ENCODE assay signal across 9 cellular contexts in the genomic region with DNA sequence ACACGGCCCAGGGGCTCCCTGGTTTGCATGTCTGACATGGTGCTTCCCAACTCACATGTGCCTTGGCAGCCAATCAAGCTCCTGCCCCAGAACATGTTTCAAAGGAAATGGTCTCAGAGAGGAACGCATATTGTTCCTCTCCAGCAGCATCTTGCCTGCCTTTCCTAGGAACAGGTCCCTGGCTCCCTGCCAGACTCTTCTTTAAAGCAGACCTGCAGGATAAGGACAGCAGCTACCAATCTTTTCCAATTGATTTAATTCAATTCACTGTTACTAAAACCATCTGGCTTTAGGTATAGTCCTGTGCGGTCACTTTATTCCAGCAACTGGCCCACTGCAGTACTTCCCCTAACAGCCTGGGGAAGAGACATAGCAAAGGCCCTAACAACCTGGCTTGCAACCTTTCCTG.
DNase-seq lines count a peak whose midpoint lies in the region; ATAC-seq, FAIRE-seq and TF ChIP-seq lines count a peak whose summit lies in the region.
"Had no signal": no experiment of that assay in that cellular context is flagged by ENCODE, and none has a peak within 500 bp of the region (broad histone marks: within the 10 kb centered on the region; RNA-seq: fewer than 3 reads in every experiment).

No MANE protein-coding gene starts in this region.

- no peak overlapping the region for H4K91ac ChIP-seq in H1 (replicated peaks; ENCODE audit: insufficient read length, low read length)

- TF ChIP-seq CTCF in H1 (IDR thresholded peaks at IDR 0.05; ENCODE audit: control extremely low read depth in 1 of 3, insufficient read depth in 1 of 3, low read depth in 1 of 3, low read length in 3 of 3) (no peak), natural killer cell (IDR thresholded peaks at IDR 0.05) (no peak)

- H3K27ac ChIP-seq in H1 (ENCODE audit: low read depth, low read length), result no peak overlapping the region

- TF ChIP-seq EP300 in H1 (IDR thresholded peaks at IDR 0.05; ENCODE audit: borderline replicate concordance in 1 of 2, low read depth in 2 of 2, low read length in 2 of 2), result no peak

- peaks cover 16 to 27% of the 10 kb centered on the region in 2 donors for H3K4me1 Mint-ChIP-seq in natural killer cell

- H3K14ac ChIP-seq in H1 (ENCODE audit: insufficient read length), result no peak overlapping the region

- H2BK15ac ChIP-seq in H1 (ENCODE audit: low read length), result no peak overlapping the region

- no peaks in the 10 kb centered on the region for H3K36me3 Mint-ChIP-seq in natural killer cell

- no peak overlapping the region for H3K9ac ChIP-seq in H1 (replicated peaks in 1 of 4; ENCODE audit: extremely low read depth in 1 of 4, low read depth in 3 of 4, low read length in 3 of 4)

- H3K27ac Mint-ChIP-seq in natural killer cell, result peak overlapping the region; percentile 80 to 81

- intact Hi-C loops in natural killer cell (cut with micrococcal nuclease), result no loop called here

- peak overlapping the region; percentile 3 for H3K4me3 Mint-ChIP-seq in natural killer cell

- H3K4ac ChIP-seq in H1 (replicated peaks; ENCODE audit: insufficient read length, low read depth, low read length), result no peak overlapping the region

- no peaks in the 10 kb centered on the region for H3K23me2 ChIP-seq in H1 (ENCODE audit: low read depth, low read length)

- CTCF ChIA-PET in H1 (lab: Charles Lee; ENCODE audit: partially characterized antibody), result interaction anchor here (0.6 to 1.2 kb wide), 7 partner anchors 8 to 131 kb away, joined by 3 to 6 read pairs (median 4); no protein-coding TSS in a partner anchor

- POLR2A ChIA-PET in H1 (lab: Charles Lee; ENCODE audit: partially characterized antibody), result interaction anchor here (0.6 kb wide), 1 partner anchor 36 kb away, joined by 3 read pairs; no protein-coding TSS in a partner anchor

- H3K4me3 ChIP-seq in H1 (ENCODE audit: extremely low read depth in 1 of 4, insufficient read depth in 2 of 4, low read depth in 3 of 4, low read length in 4 of 4), result no peak overlapping the region

- H3K27me3 Mint-ChIP-seq in natural killer cell (ENCODE audit: low read depth in 2 of 2), result no peaks in the 10 kb centered on the region

- H3K79me1 ChIP-seq in H1 (ENCODE audit: low read depth, low read length), result peaks cover 3% of the 10 kb centered on the region; the same call in 1 of the 2 replicates

- peaks cover 0 to 2% of the 10 kb centered on the region in 2 experiments for H4K20me1 ChIP-seq in H1 (replicated peaks in 1 of 2; ENCODE audit: control insufficient read depth in 1 of 2, insufficient read depth in 2 of 2, low read length in 2 of 2)

- ATAC-seq in natural killer cell, result peak in 2 of 3 donors; percentile 21 to 45
- no peak for ATAC-seq in GM21619 (IDR thresholded peaks at IDR 0.05; ENCODE audit: unreplicated experiment)
- ATAC-seq in HG03135 (IDR thresholded peaks at IDR 0.05; ENCODE audit: unreplicated experiment), result no peak
- no peak for ATAC-seq in GM18868 (IDR thresholded peaks at IDR 0.05; ENCODE audit: unreplicated experiment)
- ATAC-seq in HG03039 (IDR thresholded peaks at IDR 0.05; ENCODE audit: unreplicated experiment), result no peak

- TF ChIP-seq POLR2A in H1 (IDR thresholded peaks at IDR 0.05; ENCODE audit: control extremely low read depth in 1 of 2, low read depth in 2 of 2, low read length in 2 of 2), result no peak

- no peak overlapping the region; a peak in 1 of 4 replicates for H3K4me2 ChIP-seq in H1 (ENCODE audit: insufficient read depth in 1 of 2, low read depth in 2 of 2, low read length in 2 of 2)

- peaks cover 4 to 10% (median 6%) of the 10 kb centered on the region in 4 experiments; a peak in 3 of 7 replicates for H3K4me1 ChIP-seq in H1 (replicated peaks in 1 of 4; ENCODE audit: control insufficient read depth in 3 of 4, insufficient read depth in 4 of 4, low read length in 3 of 4)

- DNase-seq in DMS79 treated with DMSO at 0.1 percent for 48 hours (lab: John Stamatoyannopoulos, UW) (peak; percentile 81), NCI-H2227 (lab: John Stamatoyannopoulos, UW; ENCODE audit: unreplicated experiment) (peak; percentile 84), H1 (ENCODE audit: low read depth in 1 of 2, low spot score in 2 of 2) (no peak), natural killer cell (no peak)
- DNase-seq: NCI-H2107 had no signal

- FAIRE-seq in H1 (lab: Jason Lieb, UNC), result no peak

- H3K56ac ChIP-seq in H1 (replicated peaks; ENCODE audit: insufficient read length, low read depth, low read length), result no peak overlapping the region

- no peak overlapping the region for H3K18ac ChIP-seq in H1 (ENCODE audit: extremely low read depth, low read length)

- no peak overlapping the region for H2BK12ac ChIP-seq in H1 (ENCODE audit: low read depth, low read length)

- no peaks in the 10 kb centered on the region for H3K27me3 ChIP-seq in H1 (replicated peaks in 1 of 4; ENCODE audit: control insufficient read depth in 3 of 4, extremely low read depth in 1 of 4, insufficient read depth in 3 of 4, low read length in 3 of 4)

- no peak overlapping the region for H3K23ac ChIP-seq in H1 (ENCODE audit: insufficient read length)

- WGBS in H1 (ENCODE audit: extremely low coverage in 1 of 2, insufficient coverage in 1 of 2, insufficient read length in 1 of 2, insufficient replicate concordance in 2 of 2, low coverage in 1 of 2, low lambda C conversion rate in 2 of 2, missing lambda C conversion rate in 1 of 2), 2 experiments, result 91% methylated on average over 3 of the region's 3 CpGs; no CpG with 5 or more reads in 1 of the 2 experiments

- H2BK5ac ChIP-seq in H1 (ENCODE audit: low read depth, low read length), result no peak overlapping the region

- no peaks in the 10 kb centered on the region for H3K9me3 Mint-ChIP-seq in natural killer cell

- no peaks in the 10 kb centered on the region for H3K36me3 ChIP-seq in H1 (ENCODE audit: control insufficient read depth in 2 of 4, insufficient read depth in 4 of 4, low read length in 3 of 4)

- no peak overlapping the region for H4K5ac ChIP-seq in H1 (ENCODE audit: insufficient read length, low read depth, low read length)

- H4K8ac ChIP-seq in H1 (ENCODE audit: extremely low read depth, insufficient read depth, low read length), result no peak overlapping the region

- H2BK20ac ChIP-seq in H1 (ENCODE audit: low read length), result no peak overlapping the region

- H2AK5ac ChIP-seq in H1 (ENCODE audit: low read depth, low read length), result no peak overlapping the region

- no peaks in the 10 kb centered on the region for H3K9me3 ChIP-seq in H1 (ENCODE audit: insufficient read depth in 2 of 2, low read depth in 1 of 2, low read length in 1 of 2)

- H2BK120ac ChIP-seq in H1 (replicated peaks; ENCODE audit: low read depth, low read length), result no peak overlapping the region

- no peak overlapping the region for H2AFZ ChIP-seq in H1 (ENCODE audit: low read length)

- peaks cover 0 to 13% of the 10 kb centered on the region in 2 experiments; a peak in 2 of 4 replicates for H3K79me2 ChIP-seq in H1 (ENCODE audit: control insufficient read depth in 1 of 2, insufficient read depth in 2 of 2, low read length in 2 of 2)

- TF ChIP-seq RAD21 in H1 (IDR thresholded peaks at IDR 0.05 in 1 of 2, conservative IDR thresholded peaks at IDR 0.05 in 1 of 2; ENCODE audit: low read depth in 2 of 2, low read length in 2 of 2), result no peak

TF ChIP-seq in H1, 55 proteins besides CTCF, POLR2A, EP300 and RAD21:
- no peak for TF ChIP-seq POU5F1 (IDR thresholded peaks at IDR 0.05; ENCODE audit: low read depth, low read length)
- TF ChIP-seq, protein P1, sequence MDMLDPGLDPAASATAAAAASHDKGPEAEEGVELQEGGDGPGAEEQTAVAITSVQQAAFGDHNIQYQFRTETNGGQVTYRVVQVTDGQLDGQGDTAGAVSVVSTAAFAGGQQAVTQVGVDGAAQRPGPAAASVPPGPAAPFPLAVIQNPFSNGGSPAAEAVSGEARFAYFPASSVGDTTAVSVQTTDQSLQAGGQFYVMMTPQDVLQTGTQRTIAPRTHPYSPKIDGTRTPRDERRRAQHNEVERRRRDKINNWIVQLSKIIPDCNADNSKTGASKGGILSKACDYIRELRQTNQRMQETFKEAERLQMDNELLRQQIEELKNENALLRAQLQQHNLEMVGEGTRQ (IDR thresholded peaks at IDR 0.05; ENCODE audit: low read length), result 0 out of 2 replicates have a peak, but pooled peaks have one; percentile 12

Comparison
In these comparisons a context has a peak if more than half of its experiments do, and no peak if none do; other contexts are left out.
1. DNase-seq: peak in DMS79 treated with DMSO at 0.1 percent for 48 hours (single experiment) and NCI-H2227 (single experiment); none in H1 (0 of 2) and natural killer cell (single experiment).
2. ATAC-seq: peak in natural killer cell (2 of 3); none in GM21619 (single experiment), HG03135 (single experiment), GM18868 (single experiment) and HG03039 (single experiment).